In the genomic region with DNA sequence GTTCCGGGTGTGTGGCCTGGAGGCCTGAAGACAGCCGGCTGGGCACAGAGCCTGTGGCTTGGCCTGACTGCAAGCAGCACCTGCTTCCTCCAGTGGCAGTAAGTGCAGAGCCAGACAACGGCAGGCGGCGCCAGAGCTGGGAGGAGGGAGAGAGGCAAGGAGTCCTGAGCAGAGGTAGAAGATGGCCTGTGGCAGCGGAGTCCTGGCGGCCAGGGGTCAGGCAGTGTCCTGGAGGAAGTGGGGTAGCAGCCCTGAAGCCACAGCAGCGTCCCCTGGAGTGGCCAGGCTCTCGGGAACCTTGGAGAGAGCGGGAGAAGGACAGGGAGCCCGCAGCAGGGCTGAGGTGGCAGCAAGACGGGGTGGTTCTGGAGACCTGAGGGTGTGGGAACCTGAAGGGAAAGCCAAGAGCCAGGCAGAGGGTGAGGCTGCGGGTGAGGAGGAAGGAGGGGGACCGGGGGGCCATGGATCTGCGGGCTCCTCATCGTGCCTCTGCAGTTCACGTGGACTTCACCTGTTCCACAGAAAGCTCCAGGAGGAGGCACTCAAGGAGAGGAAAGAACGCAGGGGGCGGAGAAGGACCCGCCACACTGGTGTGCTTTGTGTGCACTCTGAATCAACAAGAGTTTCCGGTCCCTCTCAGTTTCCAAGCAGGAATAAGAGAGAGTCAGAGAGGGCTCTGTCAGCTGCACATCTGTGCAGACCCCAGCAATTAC, we compare ENCODE assay signal across 11 cellular contexts.
DNase-seq lines count a peak whose midpoint lies in the region; ATAC-seq, FAIRE-seq and TF ChIP-seq lines count a peak whose summit lies in the region.
"Had no signal": no experiment of that assay in that cellular context is flagged by ENCODE, and none has a peak within 500 bp of the region (broad histone marks: within the 10 kb centered on the region; RNA-seq: fewer than 3 reads in every experiment).

No MANE protein-coding gene starts in this region.

- H3K36me3 ChIP-seq in bronchial epithelial cell (ENCODE audit: control insufficient read depth, insufficient read depth, low read length) = peaks cover 10% of the 10 kb centered on the region

- H3K9me3 Mint-ChIP-seq in neural crest cell = peaks cover 3% of the 10 kb centered on the region

- H3K36me3 Mint-ChIP-seq in neural crest cell (ENCODE audit: low read depth) = peaks cover 25% of the 10 kb centered on the region

- peak overlapping the region; percentile 50 for H3K27ac Mint-ChIP-seq in neural crest cell (ENCODE audit: unreplicated experiment)

- peaks cover 11% of the 10 kb centered on the region for H3K4me1 Mint-ChIP-seq in neural crest cell

- peak; percentile 66 for DNase-seq in Caki2 (ENCODE audit: low read depth)
- DNase-seq in NCI-H146 (lab: John Stamatoyannopoulos, UW) = peak; percentile 72
- peak; percentile 70 for DNase-seq in bronchial epithelial cell (ENCODE audit: low read depth)
- no peak for DNase-seq in neural crest cell (ENCODE audit: low read depth, low spot score)
- DNase-seq in activated CD8-positive, alpha-beta memory T cell treated with anti-CD3 and anti-CD28 coated beads, Interleukin-2, amount 50 U/mL, for 4 hours = no peak
- DNase-seq: erythroblast had no signal

- no peak for ATAC-seq in GM21526 (IDR thresholded peaks at IDR 0.05; ENCODE audit: low FRiP score, unreplicated experiment)
- no peak for ATAC-seq in GM18498 (IDR thresholded peaks at IDR 0.05; ENCODE audit: unreplicated experiment)
- ATAC-seq in HG02938 (IDR thresholded peaks at IDR 0.05; ENCODE audit: unreplicated experiment) = no peak

- no peak overlapping the region for H3K4me3 ChIP-seq in bronchial epithelial cell (ENCODE audit: low read depth, low read length)
- H3K4me3 ChIP-seq: vagina had no signal

- no peak overlapping the region for H3K4me3 Mint-ChIP-seq in neural crest cell

- no peaks in the 10 kb centered on the region for H3K27me3 Mint-ChIP-seq in neural crest cell (ENCODE audit: low read depth)

- TF ChIP-seq CTCF in bronchial epithelial cell (IDR thresholded peaks at IDR 0.05; ENCODE audit: insufficient read depth, low read length, severe bottlenecking) (peak; percentile 81), neural crest cell (conservative IDR thresholded peaks at IDR 0.05) (no peak)

- FAIRE-seq in bronchial epithelial cell (lab: Jason Lieb, UNC) = peak; percentile 36
- FAIRE-seq: G401.6 had no signal

- in situ Hi-C loops in Caki2 (cut with HindIII; ENCODE audit: low pct_unique_long_range_greater_than_20kb, low sequenced_read_pairs) = no loop called here

- no peaks in the 10 kb centered on the region for H3K27me3 ChIP-seq in bronchial epithelial cell (ENCODE audit: control insufficient read depth, insufficient read depth, low read length)
- H3K27me3 ChIP-seq: vagina had no signal

Comparison
In these comparisons a context has a peak if more than half of its experiments do, and no peak if none do; other contexts are left out.
1. DNase-seq: peak in Caki2 (single experiment), NCI-H146 (single experiment) and bronchial epithelial cell (single experiment); none in neural crest cell (single experiment) and activated CD8-positive, alpha-beta memory T cell treated with anti-CD3 and anti-CD28 coated beads, Interleukin-2, amount 50 U/mL, for 4 hours (single experiment).